8 cellular contexts compared by ENCODE assay signal in the genomic region with DNA sequence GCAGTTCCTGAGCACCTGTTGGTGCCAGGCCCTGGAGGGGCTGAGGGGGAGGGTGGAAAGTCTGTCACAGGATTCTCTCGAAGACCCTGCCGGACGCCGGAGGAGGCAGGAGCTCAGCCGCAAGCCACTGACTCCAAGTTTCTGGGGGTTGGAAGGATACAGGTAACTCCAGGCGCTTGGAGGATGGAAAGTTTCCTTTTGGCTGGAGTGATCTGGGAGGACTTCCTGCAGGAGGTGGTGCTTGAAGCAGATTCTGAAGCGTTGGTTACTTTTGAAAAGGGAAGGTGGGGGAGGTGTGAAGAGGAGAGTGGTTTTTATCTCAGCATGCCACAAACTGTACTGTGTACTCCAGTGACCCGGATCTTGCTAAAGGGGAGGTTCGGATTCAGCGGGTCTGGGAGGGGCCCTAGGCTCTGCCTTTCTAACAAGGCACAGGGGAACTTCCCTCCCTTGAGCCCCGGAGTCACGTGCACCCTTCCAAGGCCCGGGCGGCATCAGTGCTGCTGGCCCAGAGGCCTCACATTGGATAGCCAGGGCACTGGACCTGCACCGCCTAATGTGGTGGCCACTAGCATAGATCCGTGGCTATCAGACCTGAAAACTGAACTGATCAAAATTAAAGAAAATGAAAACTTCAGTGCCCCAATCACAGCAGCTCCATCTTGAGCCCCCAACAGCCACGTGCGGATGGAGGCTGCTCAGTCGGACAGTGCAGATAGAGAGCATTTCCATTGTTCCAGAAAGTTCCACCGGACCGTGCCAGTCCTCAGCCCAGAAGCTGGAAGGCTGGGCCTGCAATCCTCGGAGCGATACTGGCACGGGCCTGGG. TPM values are rescaled to one million over a fixed set of nuclear protein-coding genes. Genes with fewer than 3 reads are reported as not detected.
DNase-seq lines count a peak whose midpoint lies in the region; ATAC-seq, FAIRE-seq and TF ChIP-seq lines count a peak whose summit lies in the region.

No MANE protein-coding gene starts in this region.

- DNase-seq in astrocyte (ENCODE audit: low read depth) (no peak), ovary (no peak), DMS 273 treated with DMSO at 0.1 percent for 48 hours (lab: John Stamatoyannopoulos, UW) (no peak), NCI-H2227 (lab: John Stamatoyannopoulos, UW; ENCODE audit: unreplicated experiment) (no peak)

- peaks cover 34 to 89% (median 53%) of the 10 kb centered on the region in 11 experiments for H4K20me1 ChIP-seq in BLaER1 treated with 17β-estradiol and CSF1 and Interleukin-3, amounts not matched to agents 10 nM and 100 nM
- peaks cover 95% of the 10 kb centered on the region for H4K20me1 ChIP-seq in astrocyte (ENCODE audit: insufficient read depth, low read length)

- H3K9me3 Mint-ChIP-seq in astrocyte (ENCODE audit: unreplicated experiment), result no peaks in the 10 kb centered on the region

- no peak for TF ChIP-seq CTCF in astrocyte (IDR thresholded peaks at IDR 0.05; ENCODE audit: insufficient read depth, low read depth, low read length)
- TF ChIP-seq CTCF in ovary (IDR thresholded peaks at IDR 0.05), result no peak

- no peak overlapping the region for H3K27ac Mint-ChIP-seq in astrocyte (ENCODE audit: unreplicated experiment)

- peaks cover 5% of the 10 kb centered on the region for H3K36me3 Mint-ChIP-seq in astrocyte (ENCODE audit: low read depth, unreplicated experiment)

- no peak overlapping the region for H2AFZ ChIP-seq in astrocyte (ENCODE audit: low read depth, low read length)

- peak overlapping the region in 10 of 11 experiments; percentile 27 to 86 (median 78); a peak in 20 of 22 replicates for H3K9ac ChIP-seq in BLaER1 treated with 17β-estradiol and CSF1 and Interleukin-3, amounts not matched to agents 10 nM and 100 nM
- H3K9ac ChIP-seq in astrocyte (ENCODE audit: low read length) (no peak overlapping the region), skeletal muscle tissue (ENCODE audit: low read depth in 1 of 3, low read length in 3 of 3) (no peak overlapping the region)

- H3K4me3 Mint-ChIP-seq in astrocyte (ENCODE audit: unreplicated experiment), result no peak overlapping the region

- peak overlapping the region in 8 of 10 experiments; percentile 3 to 46 (median 37); a peak in 13 of 20 replicates for H3K4me3 ChIP-seq in BLaER1 treated with 17β-estradiol and CSF1 and Interleukin-3, amounts not matched to agents 10 nM and 100 nM
- H3K4me3 ChIP-seq in astrocyte (ENCODE audit: insufficient read depth, low read depth, low read length), result no peak overlapping the region
- H3K4me3 ChIP-seq in skeletal muscle tissue (ENCODE audit: low read length in 3 of 3), result no peak overlapping the region
- no peak overlapping the region for H3K4me3 ChIP-seq in ovary

- H3K9me3 ChIP-seq in BLaER1 treated with 17β-estradiol and CSF1 and Interleukin-3, amounts not matched to agents 10 nM and 100 nM (replicated peaks in 1 of 11), result peaks cover 8 to 27% (median 22%) of the 10 kb centered on the region in 11 experiments
- H3K9me3 ChIP-seq in KOPT-K1 (ENCODE audit: insufficient read depth, low read length, poor library complexity, severe bottlenecking) (peaks cover 16% of the 10 kb centered on the region), astrocyte (ENCODE audit: insufficient read depth, low read depth, low read length) (no peaks in the 10 kb centered on the region), skeletal muscle tissue (ENCODE audit: control insufficient read depth in 3 of 3, low read length in 3 of 3) (peaks cover 0 to 2% (median 0%) of the 10 kb centered on the region in 3 donors), ovary (no peaks in the 10 kb centered on the region)

- H3K27me3 Mint-ChIP-seq in astrocyte (ENCODE audit: low read depth, unreplicated experiment), result no peaks in the 10 kb centered on the region

- H3K27ac ChIP-seq in BLaER1 treated with 17β-estradiol and CSF1 and Interleukin-3, amounts not matched to agents 10 nM and 100 nM, result peak overlapping the region; percentile 20 to 97 (median 91); a peak in 20 of 22 replicates
- peak overlapping the region; percentile 88 for H3K27ac ChIP-seq in KOPT-K1 (ENCODE audit: low read depth, low read length, poor library complexity, severe bottlenecking)
- H3K27ac ChIP-seq in astrocyte (ENCODE audit: low read depth, low read length), result no peak overlapping the region
- H3K27ac ChIP-seq in skeletal muscle tissue (ENCODE audit: low read depth, low read length), result peak overlapping the region; percentile 34
- no peak overlapping the region for H3K27ac ChIP-seq in ovary

- H3K4me2 ChIP-seq in BLaER1 treated with 17β-estradiol and CSF1 and Interleukin-3, amounts not matched to agents 10 nM and 100 nM, result peak overlapping the region; percentile 76 to 99 (median 96)
- peak overlapping the region; percentile 65 for H3K4me2 ChIP-seq in astrocyte (ENCODE audit: low read length)

- peaks cover 0 to 40% (median 0%) of the 10 kb centered on the region in 11 experiments; a peak in 8 of 22 replicates for H3K27me3 ChIP-seq in BLaER1 treated with 17β-estradiol and CSF1 and Interleukin-3, amounts not matched to agents 10 nM and 100 nM
- H3K27me3 ChIP-seq in astrocyte (ENCODE audit: insufficient read depth, low read length) (no peaks in the 10 kb centered on the region), skeletal muscle tissue (ENCODE audit: control insufficient read depth in 3 of 3, insufficient read depth in 3 of 3, low read length in 3 of 3) (no peaks in the 10 kb centered on the region), ovary (no peaks in the 10 kb centered on the region)

- 83 to 87% (median 83%) methylated on average over 24 of the region's 24 CpGs for WGBS in ovary, 3 donors

- H3K36me3 ChIP-seq in BLaER1 treated with 17β-estradiol and CSF1 and Interleukin-3, amounts not matched to agents 10 nM and 100 nM, result peaks cover 0 to 20% (median 10%) of the 10 kb centered on the region in 11 experiments; a peak in 10 of 22 replicates
- H3K36me3 ChIP-seq in KOPT-K1 (ENCODE audit: insufficient read depth, low read length), result no peaks in the 10 kb centered on the region
- no peaks in the 10 kb centered on the region for H3K36me3 ChIP-seq in astrocyte (ENCODE audit: insufficient read depth, low read length)
- H3K36me3 ChIP-seq in skeletal muscle tissue (ENCODE audit: control insufficient read depth in 3 of 3, insufficient read depth in 3 of 3, low read length in 3 of 3), result no peaks in the 10 kb centered on the region
- no peaks in the 10 kb centered on the region for H3K36me3 ChIP-seq in ovary

- TF ChIP-seq EP300 in ovary (IDR thresholded peaks at IDR 0.05), result no peak

- intact Hi-C loops in ovary (cut with DNase I), result no loop called here

- peaks cover 20% of the 10 kb centered on the region for H3K4me1 Mint-ChIP-seq in astrocyte (ENCODE audit: low read depth, unreplicated experiment)

- TF ChIP-seq POLR2A in ovary (IDR thresholded peaks at IDR 0.05), result no peak

- FAIRE-seq in astrocyte (lab: Jason Lieb, UNC), result no peak

- peaks cover 44% of the 10 kb centered on the region for H3K79me2 ChIP-seq in astrocyte (ENCODE audit: insufficient read depth, low read length)

- peaks cover 74 to 99% (median 98%) of the 10 kb centered on the region in 10 experiments for H3K4me1 ChIP-seq in BLaER1 treated with 17β-estradiol and CSF1 and Interleukin-3, amounts not matched to agents 10 nM and 100 nM
- H3K4me1 ChIP-seq in astrocyte (ENCODE audit: insufficient read depth, low read length) (peaks cover 34% of the 10 kb centered on the region), skeletal muscle tissue (ENCODE audit: control insufficient read depth in 3 of 3, insufficient read depth in 3 of 3, low read length in 3 of 3) (peaks cover 42 to 69% (median 53%) of the 10 kb centered on the region in 3 donors), ovary (ENCODE audit: insufficient read depth) (peaks cover 13% of the 10 kb centered on the region)

- ATAC-seq in GM19455 (IDR thresholded peaks at IDR 0.05; ENCODE audit: unreplicated experiment), result peak; percentile 38

RNA-seq across cellular contexts. Expression of a gene that starts 42.2 kb away (rescaled TPM):
- total RNA-seq in astrocyte (30.1 and 35.0 TPM in 2 replicates), skeletal muscle tissue (27.7 TPM), ovary (100 to 1,000 TPM in 4 of 7 donors, 10 to 100 TPM in 3; 37.4 to 212 (median 130) TPM)
- 10 to 100 TPM; 32.9 to 36.1 TPM for polyA plus RNA-seq in ovary

Comparison
In these comparisons a context has a peak if more than half of its experiments do, and no peak if none do; other contexts are left out.
1. H3K27ac ChIP-seq: peak in BLaER1 treated with 17β-estradiol and CSF1 and Interleukin-3, amounts not matched to agents 10 nM and 100 nM (11 of 11), KOPT-K1 (single experiment) and skeletal muscle tissue (single experiment); none in astrocyte (single experiment) and ovary (0 of 2).
2. H3K4me3 ChIP-seq: peak in BLaER1 treated with 17β-estradiol and CSF1 and Interleukin-3, amounts not matched to agents 10 nM and 100 nM (8 of 10); none in astrocyte (single experiment), skeletal muscle tissue (0 of 3) and ovary (single experiment).
3. H3K9ac ChIP-seq: peak in BLaER1 treated with 17β-estradiol and CSF1 and Interleukin-3, amounts not matched to agents 10 nM and 100 nM (10 of 11); none in astrocyte (single experiment) and skeletal muscle tissue (0 of 3).